ENCODE assay signal across 13 cellular contexts in the genomic region with DNA sequence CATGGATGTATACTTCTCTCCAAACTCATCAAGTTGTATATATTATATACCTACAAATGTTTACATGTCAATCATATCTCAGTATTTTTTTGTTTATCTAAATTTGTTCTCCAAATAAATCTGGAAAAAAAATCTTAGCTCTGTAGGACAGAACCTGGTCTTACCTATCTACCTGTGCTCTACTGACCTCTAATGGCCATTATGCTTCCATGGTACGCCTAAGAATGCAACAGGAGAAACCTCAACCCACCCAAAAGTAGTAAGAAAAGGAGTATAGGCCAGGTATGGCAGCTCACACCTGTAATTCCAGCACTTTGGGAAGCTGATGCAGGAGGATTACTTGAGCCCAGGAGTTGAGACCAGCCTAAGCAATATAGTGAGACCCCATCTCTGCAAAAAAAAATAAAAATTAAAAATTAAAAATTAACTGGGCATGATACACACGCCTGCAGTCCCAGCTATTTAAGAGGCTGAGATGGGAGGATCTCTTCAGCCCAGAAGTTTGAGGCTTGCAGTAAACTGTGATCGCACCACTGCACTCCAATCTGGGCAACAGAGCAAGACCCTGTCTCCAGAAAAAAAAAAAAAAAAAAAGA. TPM values are rescaled to one million over a fixed set of nuclear protein-coding genes. Genes with fewer than 3 reads are reported as not detected.
DNase-seq lines count a peak whose midpoint lies in the region; ATAC-seq, FAIRE-seq and TF ChIP-seq lines count a peak whose summit lies in the region.
"Had no signal": no experiment of that assay in that cellular context is flagged by ENCODE, and none has a peak within 500 bp of the region (broad histone marks: within the 10 kb centered on the region; RNA-seq: fewer than 3 reads in every experiment).

No MANE protein-coding gene starts in this region.

- no peak for TF ChIP-seq POLR2A in A549 (IDR thresholded peaks at IDR 0.05; ENCODE audit: low read length)

- no peaks in the 10 kb centered on the region for H3K4me1 Mint-ChIP-seq in activated T-cell treated with anti-CD3 and anti-CD28 coated beads, Interleukin-2, amount 50 U/mL, for 72 hours (ENCODE audit: low read depth)
- H3K4me1 Mint-ChIP-seq: immature natural killer cell, neural crest cell had no signal

- TF ChIP-seq CTCF in A549 (IDR thresholded peaks at IDR 0.05) = peak; percentile 50
- TF ChIP-seq CTCF in GM12872 (IDR thresholded peaks at IDR 0.05; ENCODE audit: insufficient read depth, low read depth, low read length) = peak; percentile 34; the same call in 2 of the 3 replicates
- peak; percentile 34 for TF ChIP-seq CTCF in bronchial epithelial cell (IDR thresholded peaks at IDR 0.05; ENCODE audit: insufficient read depth, low read length, severe bottlenecking)

- TF ChIP-seq EP300 in A549 (IDR thresholded peaks at IDR 0.05) = no peak

- no peak overlapping the region for H3K27ac ChIP-seq in A549

- H3K27me3 Mint-ChIP-seq in activated T-cell treated with anti-CD3 and anti-CD28 coated beads, Interleukin-2, amount 50 U/mL, for 72 hours (ENCODE audit: low read depth) = no peaks in the 10 kb centered on the region
- H3K27me3 Mint-ChIP-seq: CD4-positive, alpha-beta T cell had no signal

- no peak overlapping the region for H3K4me2 ChIP-seq in A549

- H3K27me3 ChIP-seq in bronchial epithelial cell (ENCODE audit: control insufficient read depth, insufficient read depth, low read length) = no peaks in the 10 kb centered on the region

- CTCF ChIA-PET in A549 (lab: Yijun Ruan, JAX) = interaction anchor here (0.9 to 1.2 kb wide), 2 partner anchors 23 to 47 kb away, joined by 3 read pairs; no protein-coding TSS in a partner anchor

- peak; percentile 71 to 81; a peak in 4 of 6 replicates for ATAC-seq in A549
- no peak for ATAC-seq in activated T-cell treated with anti-CD3 and anti-CD28 coated beads, Interleukin-2, amount 50 U/mL, for 72 hours (replicated peaks in 1 of 2)

- TF ChIP-seq RAD21 in A549 (conservative IDR thresholded peaks at IDR 0.05 in 1 of 2, IDR thresholded peaks at IDR 0.05 in 1 of 2) = peak; percentile 46 to 61; a peak in 4 of 5 replicates

- peak; percentile 10 to 57 for DNase-seq in A549 (ENCODE audit: low read depth in 1 of 2, low spot score in 1 of 2)
- peak; percentile 2 to 50 for DNase-seq in NCI-H526 (lab: John Stamatoyannopoulos, UW)
- DNase-seq in bronchial epithelial cell (ENCODE audit: low read depth) = peak; percentile 46
- no peak for DNase-seq in SKM-1 treated with dmso at 0.1 percent for 144 hours (lab: John Stamatoyannopoulos, UW; ENCODE audit: unreplicated experiment)
- DNase-seq in dedifferentiated amniotic fluid mesenchymal stem cell (ENCODE audit: extremely low spot score) = no peak
- DNase-seq in activated T-cell treated with anti-CD3 and anti-CD28 coated beads, Interleukin-2, amount 50 U/mL, for 72 hours = no peak
- DNase-seq in central memory CD4-positive, alpha-beta T cell = no peak
- DNase-seq: CD4-positive, alpha-beta T cell; immature natural killer cell; stimulated activated CD4-positive, alpha-beta T cell treated with anti-CD3 and anti-CD28 coated beads, Interleukin-4, amount 100 ng/mL, for 24 hours had no signal

- WGBS in A549 (ENCODE audit: missing lambda C conversion rate) = 40% methylated on average over 3 of the region's 3 CpGs

- FAIRE-seq in A549 (lab: Jason Lieb, UNC) (no peak), bronchial epithelial cell (lab: Jason Lieb, UNC) (no peak)

- H3K4me3 ChIP-seq in A549 (no peak overlapping the region), bronchial epithelial cell (ENCODE audit: low read depth, low read length) (no peak overlapping the region)

- H3K9me3 ChIP-seq in A549 = peaks cover 6% of the 10 kb centered on the region; the same call in 2 of the 3 replicates

- peaks cover under 1 to 7% of the 10 kb centered on the region in 2 donors for H3K36me3 Mint-ChIP-seq in activated T-cell treated with anti-CD3 and anti-CD28 coated beads, Interleukin-2, amount 50 U/mL, for 72 hours (ENCODE audit: insufficient read depth in 2 of 2)

- no peak overlapping the region for H3K4me3 Mint-ChIP-seq in activated T-cell treated with anti-CD3 and anti-CD28 coated beads, Interleukin-2, amount 50 U/mL, for 72 hours
- H3K4me3 Mint-ChIP-seq: CD4-positive, alpha-beta T cell; immature natural killer cell; neural crest cell had no signal

- POLR2A ChIA-PET in A549 (lab: Yijun Ruan, JAX) = no interaction called here

- peaks cover 7 to 10% of the 10 kb centered on the region in 2 donors for H3K9me3 Mint-ChIP-seq in activated T-cell treated with anti-CD3 and anti-CD28 coated beads, Interleukin-2, amount 50 U/mL, for 72 hours

- H3K27ac Mint-ChIP-seq in activated T-cell treated with anti-CD3 and anti-CD28 coated beads, Interleukin-2, amount 50 U/mL, for 72 hours = no peak overlapping the region
- H3K27ac Mint-ChIP-seq: CD4-positive, alpha-beta T cell; immature natural killer cell had no signal

- H3K4me1 ChIP-seq in A549 = no peaks in the 10 kb centered on the region

- H3K36me3 ChIP-seq in bronchial epithelial cell (ENCODE audit: control insufficient read depth, insufficient read depth, low read length) = no peaks in the 10 kb centered on the region

TF ChIP-seq in A549, 52 proteins besides CTCF, POLR2A, EP300 and RAD21:
- TF ChIP-seq RARB (CRISPR knock-in tag; IDR thresholded peaks at IDR 0.05) (no peak), HOXB13 (CRISPR knock-in tag; IDR thresholded peaks at IDR 0.05; ENCODE audit: low read depth) (no peak), JUN (IDR thresholded peaks at IDR 0.05) (no peak), KDM1A (IDR thresholded peaks at IDR 0.05; ENCODE audit: low read depth) (no peak), MYC (IDR thresholded peaks at IDR 0.05; ENCODE audit: borderline replicate concordance, low read length) (no peak)
- TF ChIP-seq, protein P1, sequence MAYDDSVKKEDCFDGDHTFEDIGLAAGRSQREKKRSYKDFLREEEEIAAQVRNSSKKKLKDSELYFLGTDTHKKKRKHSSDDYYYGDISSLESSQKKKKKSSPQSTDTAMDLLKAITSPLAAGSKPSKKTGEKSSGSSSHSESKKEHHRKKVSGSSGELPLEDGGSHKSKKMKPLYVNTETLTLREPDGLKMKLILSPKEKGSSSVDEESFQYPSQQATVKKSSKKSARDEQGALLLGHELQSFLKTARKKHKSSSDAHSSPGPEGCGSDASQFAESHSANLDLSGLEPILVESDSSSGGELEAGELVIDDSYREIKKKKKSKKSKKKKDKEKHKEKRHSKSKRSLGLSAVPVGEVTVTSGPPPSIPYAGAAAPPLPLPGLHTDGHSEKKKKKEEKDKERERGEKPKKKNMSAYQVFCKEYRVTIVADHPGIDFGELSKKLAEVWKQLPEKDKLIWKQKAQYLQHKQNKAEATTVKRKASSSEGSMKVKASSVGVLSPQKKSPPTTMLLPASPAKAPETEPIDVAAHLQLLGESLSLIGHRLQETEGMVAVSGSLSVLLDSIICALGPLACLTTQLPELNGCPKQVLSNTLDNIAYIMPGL (CRISPR knock-in tag; IDR thresholded peaks at IDR 0.05; ENCODE audit: borderline replicate concordance) = no peak

RNA-seq across cellular contexts. Expression of gene OR11H4, which starts 8.7 kb away (rescaled TPM):
- polyA plus RNA-seq in A549 (2011; rRNA removed) = not detected in 2 replicates
- not detected in 2 replicates for polyA plus RNA-seq in A549 (2012; cell fraction: cytosol; rRNA removed)
- not detected in 2 replicates for polyA plus RNA-seq in A549 (2012; cell fraction: nucleus; rRNA removed)
- polyA plus RNA-seq in A549 (2017; fragmentation: RNase III; extraction: RNeasy Plus Mini Kit Qiagen cat#74134 plus additional on column Dnase treatment) = not detected in 3 replicates
- not detected in 2 replicates for polyA minus RNA-seq in A549 (2011; rRNA and poly(A)+ RNA removed)
- not detected in 2 replicates for total RNA-seq in bronchial epithelial cell
- total RNA-seq in activated T-cell treated with anti-CD3 and anti-CD28 coated beads, Interleukin-2, amount 50 U/mL, for 72 hours = not detected
- total RNA-seq: CD4-positive, alpha-beta T cell; neural crest cell; temporal lobe had no signal
- polyA plus RNA-seq: immature natural killer cell had no signal

RNA-seq across cellular contexts. Expression of gene OR11H7, which starts 19.0 kb away (rescaled TPM):
- polyA plus RNA-seq in A549 (2011; rRNA removed) (not detected in 2 replicates), A549 (2017; fragmentation: RNase III; extraction: RNeasy Plus Mini Kit Qiagen cat#74134 plus additional on column Dnase treatment) (not detected in 3 replicates)
- polyA plus RNA-seq in A549 (2012; cell fraction: cytosol; rRNA removed) = not detected in 2 replicates
- polyA plus RNA-seq in A549 (2012; cell fraction: nucleus; rRNA removed) = not detected in 2 replicates
- not detected in 2 replicates for polyA minus RNA-seq in A549 (2011; rRNA and poly(A)+ RNA removed)
- not detected in 2 replicates for total RNA-seq in bronchial epithelial cell
- not detected for total RNA-seq in activated T-cell treated with anti-CD3 and anti-CD28 coated beads, Interleukin-2, amount 50 U/mL, for 72 hours
- total RNA-seq: CD4-positive, alpha-beta T cell; neural crest cell; temporal lobe had no signal
- polyA plus RNA-seq: immature natural killer cell had no signal

RNA-seq across cellular contexts. Expression of gene OR11H6, which starts 24.2 kb away (rescaled TPM):
- polyA plus RNA-seq in A549 (2011; rRNA removed) (not detected in 2 replicates), A549 (2017; fragmentation: RNase III; extraction: RNeasy Plus Mini Kit Qiagen cat#74134 plus additional on column Dnase treatment) (not detected in 3 replicates)
- not detected in 2 replicates for polyA plus RNA-seq in A549 (2012; cell fraction: cytosol; rRNA removed)
- not detected in 2 replicates for polyA plus RNA-seq in A549 (2012; cell fraction: nucleus; rRNA removed)
- not detected in 2 replicates for polyA minus RNA-seq in A549 (2011; rRNA and poly(A)+ RNA removed)
- total RNA-seq in bronchial epithelial cell = not detected in 2 replicates
- not detected for total RNA-seq in activated T-cell treated with anti-CD3 and anti-CD28 coated beads, Interleukin-2, amount 50 U/mL, for 72 hours
- total RNA-seq: CD4-positive, alpha-beta T cell; neural crest cell; temporal lobe had no signal
- polyA plus RNA-seq: immature natural killer cell had no signal

RNA-seq across cellular contexts. Expression of gene OR11G2, which starts 57.1 kb away (rescaled TPM):
- polyA plus RNA-seq in A549 (2011; rRNA removed) (not detected in 2 replicates), A549 (2017; fragmentation: RNase III; extraction: RNeasy Plus Mini Kit Qiagen cat#74134 plus additional on column Dnase treatment) (not detected in 3 replicates)
- not detected in 2 replicates for polyA plus RNA-seq in A549 (2012; cell fraction: cytosol; rRNA removed)
- not detected in 2 replicates for polyA plus RNA-seq in A549 (2012; cell fraction: nucleus; rRNA removed)
- polyA minus RNA-seq in A549 (2011; rRNA and poly(A)+ RNA removed) = not detected in 2 replicates
- total RNA-seq in bronchial epithelial cell = not detected in 2 replicates
- not detected for total RNA-seq in activated T-cell treated with anti-CD3 and anti-CD28 coated beads, Interleukin-2, amount 50 U/mL, for 72 hours
- total RNA-seq: CD4-positive, alpha-beta T cell; neural crest cell; temporal lobe had no signal
- polyA plus RNA-seq: immature natural killer cell had no signal

RNA-seq across cellular contexts. Expression of gene TTC5, which starts 58.0 kb away (rescaled TPM):
- polyA plus RNA-seq in A549 (2011; rRNA removed) (21.9 and 31.2 TPM in 2 replicates), A549 (2017; fragmentation: RNase III; extraction: RNeasy Plus Mini Kit Qiagen cat#74134 plus additional on column Dnase treatment) (25.1 to 30.2 TPM (median 30.1 TPM) in 3 replicates)
- 9.9 and 10.8 TPM in 2 replicates for polyA plus RNA-seq in A549 (2012; cell fraction: cytosol; rRNA removed)
- polyA plus RNA-seq in A549 (2012; cell fraction: nucleus; rRNA removed) = 7.2 and 8.3 TPM in 2 replicates
- 31.1 and 34.1 TPM in 2 replicates for polyA minus RNA-seq in A549 (2011; rRNA and poly(A)+ RNA removed)
- total RNA-seq in bronchial epithelial cell = 10.5 and 14.2 TPM in 2 replicates
- total RNA-seq in activated T-cell treated with anti-CD3 and anti-CD28 coated beads, Interleukin-2, amount 50 U/mL, for 72 hours = 10 to 100 TPM; 15.5 to 16.7 TPM

Comparison
In these comparisons a context has a peak if more than half of its experiments do, and no peak if none do; other contexts are left out.
1. ATAC-seq: peak in A549 (2 of 2); none in activated T-cell treated with anti-CD3 and anti-CD28 coated beads, Interleukin-2, amount 50 U/mL, for 72 hours (0 of 2).
2. DNase-seq: peak in A549 (2 of 2), NCI-H526 (2 of 2) and bronchial epithelial cell (single experiment); none in SKM-1 treated with dmso at 0.1 percent for 144 hours (single experiment), dedifferentiated amniotic fluid mesenchymal stem cell (single experiment), activated T-cell treated with anti-CD3 and anti-CD28 coated beads, Interleukin-2, amount 50 U/mL, for 72 hours (0 of 2) and central memory CD4-positive, alpha-beta T cell (single experiment).
3. Peak in every context shown above with its lines, with median percentiles within 50 percentile points of each other: CTCF ChIP-seq.